14 cellular contexts compared by ENCODE assay signal in the genomic region with DNA sequence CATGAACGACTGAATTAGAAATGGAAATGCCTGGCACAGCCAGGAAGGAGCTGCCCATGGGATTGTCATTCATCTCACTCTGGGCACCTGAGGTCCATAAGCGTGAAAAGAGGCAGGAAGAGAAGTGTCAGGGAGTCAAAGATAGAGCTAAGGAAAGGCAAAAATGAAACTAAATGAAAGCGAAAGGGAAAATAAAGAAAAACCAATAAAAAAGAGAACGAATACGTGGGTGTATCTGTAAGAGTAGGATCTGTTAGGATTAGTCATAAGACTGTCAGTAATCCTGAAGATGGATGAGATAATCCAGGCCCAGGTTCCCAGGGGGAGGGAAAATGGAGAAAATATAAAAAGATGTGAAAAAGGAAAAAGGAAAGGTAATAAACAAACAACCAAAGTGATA. TPM values are rescaled to one million over a fixed set of nuclear protein-coding genes. Genes with fewer than 3 reads are reported as not detected.
DNase-seq lines count a peak whose midpoint lies in the region; ATAC-seq and TF ChIP-seq lines count a peak whose summit lies in the region.
"Had no signal": no experiment of that assay in that cellular context is flagged by ENCODE, and none has a peak within 500 bp of the region (broad histone marks: within the 10 kb centered on the region; RNA-seq: fewer than 3 reads in every experiment).

No MANE protein-coding gene starts in this region.

- H4K8ac ChIP-seq in IMR-90 (ENCODE audit: low read depth in 2 of 2, low read length in 2 of 2): no peak overlapping the region

- no peak overlapping the region for H2AK5ac ChIP-seq in IMR-90 (ENCODE audit: low read depth, low read length)

- CTCF ChIA-PET in IMR-90 (lab: Yijun Ruan, JAX): no interaction called here

- H2BK15ac ChIP-seq in IMR-90 (ENCODE audit: low read depth, low read length): no peak overlapping the region

- no peak overlapping the region for H2BK20ac ChIP-seq in IMR-90 (ENCODE audit: low read depth, low read length)

- H2AFZ ChIP-seq in IMR-90 (replicated peaks; ENCODE audit: low read length, poor library complexity): no peak overlapping the region

- H3K23ac ChIP-seq in IMR-90 (ENCODE audit: low read depth, low read length): no peak overlapping the region

- TF ChIP-seq CTCF in IMR-90 (conservative IDR thresholded peaks at IDR 0.05; ENCODE audit: low read depth, low read length): no peak
- TF ChIP-seq CTCF in omental fat pad (IDR thresholded peaks at IDR 0.05): no peak

- no peak overlapping the region for H2BK120ac ChIP-seq in IMR-90 (ENCODE audit: low read depth, low read length)

- dilution Hi-C loops in IMR-90 (cut with HindIII; ENCODE audit: low sequenced_read_pairs, unreplicated experiment): no loop called here

- POLR2A ChIA-PET in IMR-90 (lab: Charles Lee; ENCODE audit: unreplicated experiment): no interaction called here

- H3K79me1 ChIP-seq in IMR-90 (ENCODE audit: low read depth in 1 of 2, low read length in 2 of 2): peaks cover 0 to 38% of the 10 kb centered on the region in 2 experiments; a peak in 2 of 4 replicates

- DNase-seq in Daoy (ENCODE audit: low read depth) (peak; percentile 30), IMR-90 (peak; percentile 36), amniotic epithelial cell (ENCODE audit: low read depth) (peak; percentile 67), omental fat pad (ENCODE audit: low spot score) (no peak), NCI-H1417 (lab: John Stamatoyannopoulos, UW) (no peak), dermis blood vessel endothelial cell (no peak), dedifferentiated amniotic fluid mesenchymal stem cell (ENCODE audit: extremely low spot score) (no peak)
- DNase-seq: activated CD4-positive, CD25-positive, alpha-beta regulatory T cell treated with anti-CD3 and anti-CD28 coated beads, Interleukin-2, amount 50 U/mL, for 72 hours; Calu3; effector memory CD8-positive, alpha-beta T cell; glutamatergic neuron; left lung; NCI-H2171 treated with DMSO at 0.1 percent for 48 hours had no signal

- intact Hi-C loops in IMR-90 (cut with micrococcal nuclease): no loop called here

- no peaks in the 10 kb centered on the region for H3K4me1 ChIP-seq in IMR-90 (ENCODE audit: control insufficient read depth, insufficient read depth, low read length)

- no peak overlapping the region for H3K4me3 ChIP-seq in IMR-90 (ENCODE audit: insufficient read depth, low read depth, low read length)
- H3K4me3 ChIP-seq: left lung had no signal

- H4K5ac ChIP-seq in IMR-90 (ENCODE audit: low read depth, low read length): no peak overlapping the region

- H3K14ac ChIP-seq in IMR-90 (replicated peaks; ENCODE audit: low read depth, low read length): no peak overlapping the region

- H4K20me1 ChIP-seq in IMR-90 (ENCODE audit: insufficient read depth, low read length): peaks cover 98% of the 10 kb centered on the region

- no peak overlapping the region for H3K18ac ChIP-seq in IMR-90 (ENCODE audit: low read depth, low read length)

- H2AK9ac ChIP-seq in IMR-90 (replicated peaks; ENCODE audit: low read depth, low read length, poor library complexity): no peak overlapping the region

- no peak overlapping the region for H3K56ac ChIP-seq in IMR-90 (ENCODE audit: extremely low read depth, insufficient read depth, low read length)

- no peaks in the 10 kb centered on the region for H3K27me3 ChIP-seq in IMR-90 (ENCODE audit: control insufficient read depth, insufficient read depth, low read length)
- H3K27me3 ChIP-seq: left lung had no signal

- WGBS in IMR-90 (ENCODE audit: extremely low coverage in 2 of 2, insufficient read length in 1 of 2), 2 experiments: 71% methylated on average over 3 of the region's 5 CpGs; no CpG with 5 or more reads in 1 of the 2 experiments

- no peak overlapping the region for H3K4ac ChIP-seq in IMR-90 (ENCODE audit: low read depth, low read length)

- TF ChIP-seq POLR2A in IMR-90 (IDR thresholded peaks at IDR 0.05; ENCODE audit: low read depth, low read length): 0 out of 2 replicates have a peak, but pooled peaks have one; percentile 39

- no TSS peak for BruUV-seq in IMR-90 (replicated peaks; lab: Mats Ljungman, UMichigan)

- H2BK5ac ChIP-seq in IMR-90 (ENCODE audit: low read depth, low read length, poor library complexity, severe bottlenecking): no peak overlapping the region

- H3K9ac ChIP-seq in IMR-90 (ENCODE audit: low read depth, low read length): no peak overlapping the region

- in situ Hi-C loops in IMR-90 (cut with MboI; ENCODE audit: low sequenced_read_pairs): loop anchor here (10.0 kb wide), 1 partner anchor 465 kb away; no protein-coding TSS in a partner anchor

- no peaks in the 10 kb centered on the region for H3K9me3 ChIP-seq in IMR-90 (ENCODE audit: control insufficient read depth, insufficient read depth, low read length)
- H3K9me3 ChIP-seq: left lung had no signal

- no peak overlapping the region for H3K27ac ChIP-seq in IMR-90 (ENCODE audit: insufficient read depth, low read length)
- H3K27ac ChIP-seq: left lung had no signal

- H4K91ac ChIP-seq in IMR-90 (ENCODE audit: insufficient read depth, low read depth, low read length): no peak overlapping the region

- no peak for ATAC-seq in IMR-90 (ENCODE audit: low read depth)
- ATAC-seq in omental fat pad (ENCODE audit: low FRiP score): peak; percentile 60
- no peak for ATAC-seq in HG03565 (IDR thresholded peaks at IDR 0.05; ENCODE audit: unreplicated experiment)
- ATAC-seq: effector memory CD8-positive, alpha-beta T cell; left lung had no signal

- H3K36me3 ChIP-seq in IMR-90 (ENCODE audit: control insufficient read depth, insufficient read depth, low read length): peaks cover 51% of the 10 kb centered on the region
- H3K36me3 ChIP-seq: left lung had no signal

- H3K9me1 ChIP-seq in IMR-90 (ENCODE audit: insufficient read depth, low read length): peaks cover 13% of the 10 kb centered on the region; the same call in 1 of the 2 replicates

- H3K4me2 ChIP-seq in IMR-90 (ENCODE audit: low read depth, low read length): no peak overlapping the region

- no peak for TF ChIP-seq RAD21 in IMR-90 (IDR thresholded peaks at IDR 0.05; ENCODE audit: low read length)

TF ChIP-seq in IMR-90, 13 proteins besides CTCF, POLR2A, EP300 and RAD21:
- TF ChIP-seq RCOR1 (IDR thresholded peaks at IDR 0.05; ENCODE audit: insufficient replicate concordance, low read length) (no peak), MAFK (IDR thresholded peaks at IDR 0.05; ENCODE audit: low read depth, low read length) (no peak), BHLHE40 (IDR thresholded peaks at IDR 0.05; ENCODE audit: low read depth, low read length) (no peak), CHD1 (IDR thresholded peaks at IDR 0.05; ENCODE audit: low read depth, low read length) (no peak), CEBPB (IDR thresholded peaks at IDR 0.05; ENCODE audit: low read depth, low read length) (no peak), RFX5 (IDR thresholded peaks at IDR 0.05; ENCODE audit: low read depth, low read length) (no peak), NFE2L2 (IDR thresholded peaks at IDR 0.05; ENCODE audit: low read depth, low read length) (no peak), FOS (IDR thresholded peaks at IDR 0.05; ENCODE audit: low read depth, low read length) (no peak), MXI1 (IDR thresholded peaks at IDR 0.05; ENCODE audit: borderline replicate concordance, low read depth, low read length) (no peak)
- TF ChIP-seq, protein P1, sequence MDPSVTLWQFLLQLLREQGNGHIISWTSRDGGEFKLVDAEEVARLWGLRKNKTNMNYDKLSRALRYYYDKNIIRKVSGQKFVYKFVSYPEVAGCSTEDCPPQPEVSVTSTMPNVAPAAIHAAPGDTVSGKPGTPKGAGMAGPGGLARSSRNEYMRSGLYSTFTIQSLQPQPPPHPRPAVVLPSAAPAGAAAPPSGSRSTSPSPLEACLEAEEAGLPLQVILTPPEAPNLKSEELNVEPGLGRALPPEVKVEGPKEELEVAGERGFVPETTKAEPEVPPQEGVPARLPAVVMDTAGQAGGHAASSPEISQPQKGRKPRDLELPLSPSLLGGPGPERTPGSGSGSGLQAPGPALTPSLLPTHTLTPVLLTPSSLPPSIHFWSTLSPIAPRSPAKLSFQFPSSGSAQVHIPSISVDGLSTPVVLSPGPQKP (IDR thresholded peaks at IDR 0.05; ENCODE audit: borderline replicate concordance, low read depth, low read length): no peak

RNA-seq across cellular contexts. Expression of a gene that starts 23.5 kb away (rescaled TPM):
- total RNA-seq in Daoy (2014; rRNA removed; shearing (Covaris generic)): 13.5 and 14.3 TPM in 2 replicates
- 31.5 and 32.5 TPM in 2 replicates for total RNA-seq in IMR-90 (2012; rRNA removed)
- polyA plus RNA-seq in IMR-90 (2012; rRNA removed): 518 and 556 TPM in 2 replicates
- 53.8 and 53.9 TPM in 2 replicates for polyA plus RNA-seq in IMR-90 (2012; cell fraction: cytosol; rRNA removed)
- 8,555 and 8,817 TPM in 2 replicates for polyA plus RNA-seq in IMR-90 (2012; cell fraction: nucleus; rRNA removed; ENCODE audit: low replicate concordance)
- 100 to 1,000 TPM in 3 of 4 donors, 10 to 100 TPM in 1; 34.9 to 169 (median 117) TPM for total RNA-seq in omental fat pad
- total RNA-seq in dermis blood vessel endothelial cell: 0.65 and 2.2 TPM in 2 replicates
- total RNA-seq: Calu3 had no signal

RNA-seq across cellular contexts. Expression of a gene that starts 54.1 kb away (rescaled TPM):
- total RNA-seq in Daoy (2014; rRNA removed; shearing (Covaris generic)): not detected in 2 replicates
- total RNA-seq in IMR-90 (2012; rRNA removed) (not detected in 2 replicates), omental fat pad (not detected), dermis blood vessel endothelial cell (not detected in 2 replicates)
- not detected in 2 replicates for polyA plus RNA-seq in IMR-90 (2012; rRNA removed)
- polyA plus RNA-seq in IMR-90 (2012; cell fraction: cytosol; rRNA removed): not detected in 2 replicates
- not detected in 2 replicates for polyA plus RNA-seq in IMR-90 (2012; cell fraction: nucleus; rRNA removed; ENCODE audit: low replicate concordance)
- total RNA-seq: left lung had no signal

Comparison
In these comparisons a context has a peak if more than half of its experiments do, and no peak if none do; other contexts are left out.
1. DNase-seq: peak in Daoy (single experiment), IMR-90 (single experiment) and amniotic epithelial cell (single experiment); none in omental fat pad (single experiment), NCI-H1417 (0 of 3), dermis blood vessel endothelial cell (single experiment) and dedifferentiated amniotic fluid mesenchymal stem cell (single experiment).